ENCODE assay signal across 21 cellular contexts in the genomic region with DNA sequence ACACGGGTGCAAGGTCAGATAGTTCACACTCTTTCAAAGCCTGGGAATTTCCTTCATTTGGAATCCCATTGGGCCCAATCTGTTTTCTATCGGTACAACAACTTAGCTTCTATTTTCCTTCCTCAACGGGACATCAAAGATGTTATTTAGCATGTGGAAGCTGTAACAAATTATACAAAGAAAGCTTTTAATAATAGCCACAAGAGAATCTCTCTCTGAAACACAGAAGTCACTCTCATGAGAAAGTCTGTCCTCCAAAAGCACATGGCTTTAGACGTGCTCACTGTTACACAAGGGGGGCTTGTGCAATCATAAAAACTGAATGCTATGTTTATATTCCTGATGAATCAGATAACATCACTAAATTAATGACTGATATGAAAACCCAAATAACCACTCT. TPM values are rescaled to one million over a fixed set of nuclear protein-coding genes. Genes with fewer than 3 reads are reported as not detected.
DNase-seq lines count a peak whose midpoint lies in the region; ATAC-seq and TF ChIP-seq lines count a peak whose summit lies in the region.
"Had no signal": no experiment of that assay in that cellular context is flagged by ENCODE, and none has a peak within 500 bp of the region (broad histone marks: within the 10 kb centered on the region; RNA-seq: fewer than 3 reads in every experiment).

No MANE protein-coding gene starts in this region.

- intact Hi-C loops in left cardiac atrium (cut with DNase I), result no loop called here
- intact Hi-C loops in sciatic nerve (cut with DNase I), result no loop called here

- H3K4me3 ChIP-seq in HL-60 (replicated peaks; ENCODE audit: insufficient read depth, low read length), result no peak overlapping the region
- H3K4me3 ChIP-seq in brain microvascular endothelial cell (ENCODE audit: low read depth, low read length), result no peak overlapping the region
- H3K4me3 ChIP-seq: colonic mucosa, left lung, psoas muscle had no signal

- H3K4me3 Mint-ChIP-seq in activated naive CD8-positive, alpha-beta T cell treated with anti-CD3 and anti-CD28 coated beads, Interleukin-2, amount 50 U/mL, for 24 hours, result no peak overlapping the region
- H3K4me3 Mint-ChIP-seq: activated CD4-positive, alpha-beta memory T cell treated with anti-CD3 and anti-CD28 coated beads for 36 hours; activated T-cell treated with anti-CD3 and anti-CD28 coated beads, Interleukin-2, amount 50 U/mL, for 72 hours; naive B cell had no signal

- ATAC-seq in left cardiac atrium (peak; percentile 28 to 58), sciatic nerve (peak; percentile 93), GM21529 (IDR thresholded peaks at IDR 0.05; ENCODE audit: unreplicated experiment) (no peak), GM19463 (IDR thresholded peaks at IDR 0.05; ENCODE audit: unreplicated experiment) (no peak)
- no peak for ATAC-seq in activated naive CD8-positive, alpha-beta T cell treated with anti-CD3 and anti-CD28 coated beads, Interleukin-2, amount 50 U/mL, for 24 hours
- ATAC-seq: activated T-cell treated with anti-CD3 and anti-CD28 coated beads, Interleukin-2, amount 50 U/mL, for 72 hours; left lung; PC-3; SK-N-SH treated with all-trans-retinoic acid at 6 μM for 48 hours had no signal

- no peaks in the 10 kb centered on the region for H3K27me3 ChIP-seq in HL-60 (ENCODE audit: insufficient read depth, poor library complexity, severe bottlenecking)
- H3K27me3 ChIP-seq in brain microvascular endothelial cell (replicated peaks), result no peaks in the 10 kb centered on the region
- H3K27me3 ChIP-seq: colonic mucosa, left lung had no signal

- no peak overlapping the region for H3K27ac Mint-ChIP-seq in activated naive CD8-positive, alpha-beta T cell treated with anti-CD3 and anti-CD28 coated beads, Interleukin-2, amount 50 U/mL, for 24 hours
- H3K27ac Mint-ChIP-seq: activated CD4-positive, alpha-beta memory T cell treated with anti-CD3 and anti-CD28 coated beads for 36 hours; activated T-cell treated with anti-CD3 and anti-CD28 coated beads, Interleukin-2, amount 50 U/mL, for 72 hours; naive B cell had no signal

- H3K4me1 Mint-ChIP-seq in activated naive CD8-positive, alpha-beta T cell treated with anti-CD3 and anti-CD28 coated beads, Interleukin-2, amount 50 U/mL, for 24 hours, result no peaks in the 10 kb centered on the region
- H3K4me1 Mint-ChIP-seq: naive B cell had no signal

- peaks cover 17% of the 10 kb centered on the region for H3K9me3 Mint-ChIP-seq in activated naive CD8-positive, alpha-beta T cell treated with anti-CD3 and anti-CD28 coated beads, Interleukin-2, amount 50 U/mL, for 24 hours

- peak; percentile 30 to 77 for DNase-seq in HL-60 (ENCODE audit: low read depth in 1 of 2, low spot score in 1 of 2)
- peak; percentile 29 for DNase-seq in brain microvascular endothelial cell
- no peak for DNase-seq in left cardiac atrium
- no peak for DNase-seq in sciatic nerve (ENCODE audit: low spot score)
- DNase-seq in activated naive CD8-positive, alpha-beta T cell treated with anti-CD3 and anti-CD28 coated beads, Interleukin-2, amount 50 U/mL, for 24 hours, result no peak
- no peak for DNase-seq in stimulated activated CD4-positive, alpha-beta T cell treated with anti-CD3 and anti-CD28 coated beads, Interleukin-4, amount 100 ng/mL, for 24 hours
- DNase-seq: activated CD4-positive, alpha-beta memory T cell treated with anti-CD3 and anti-CD28 coated beads for 36 hours; activated T-cell treated with anti-CD3 and anti-CD28 coated beads, Interleukin-2, amount 50 U/mL, for 72 hours; colonic mucosa; DMS 273 treated with DMSO at 0.1 percent for 48 hours; KG1; left lung; naive B cell; NCI-H187; NCI-H510A treated with DMSO at 0.1 percent for 48 hours; PC-3; psoas muscle had no signal

- no peak for TF ChIP-seq CTCF in HL-60 (IDR thresholded peaks at IDR 0.05; ENCODE audit: insufficient read depth, low read length)
- no peak for TF ChIP-seq CTCF in brain microvascular endothelial cell (IDR thresholded peaks at IDR 0.05; ENCODE audit: low read depth, low read length, missing control alignments)

- no peaks in the 10 kb centered on the region for H3K27me3 Mint-ChIP-seq in activated naive CD8-positive, alpha-beta T cell treated with anti-CD3 and anti-CD28 coated beads, Interleukin-2, amount 50 U/mL, for 24 hours
- H3K27me3 Mint-ChIP-seq: activated CD4-positive, alpha-beta memory T cell treated with anti-CD3 and anti-CD28 coated beads for 36 hours had no signal

- peaks cover 9% of the 10 kb centered on the region for H3K36me3 Mint-ChIP-seq in activated naive CD8-positive, alpha-beta T cell treated with anti-CD3 and anti-CD28 coated beads, Interleukin-2, amount 50 U/mL, for 24 hours (ENCODE audit: low read depth)

- H3K36me3 ChIP-seq in brain microvascular endothelial cell (replicated peaks), result no peaks in the 10 kb centered on the region
- H3K36me3 ChIP-seq: colonic mucosa, left lung had no signal

- H3K27ac ChIP-seq in HL-60 (replicated peaks) (peak overlapping the region; percentile 85), brain microvascular endothelial cell (peak overlapping the region; percentile 96)
- H3K27ac ChIP-seq: colonic mucosa, epithelial cell of prostate, left lung, psoas muscle had no signal

- in situ Hi-C loops in brain microvascular endothelial cell (cut with HindIII; ENCODE audit: low pct_ligation_motif_present, low sequenced_read_pairs), result no loop called here

RNA-seq across cellular contexts. Expression of gene CYSLTR2, which starts 28.9 kb away (rescaled TPM):
- total RNA-seq in left cardiac atrium (1 to 10 TPM; 6.1 to 7.0 TPM), sciatic nerve (1.4 TPM)
- total RNA-seq: PC-3 had no signal

Comparison
In these comparisons a context has a peak if more than half of its experiments do, and no peak if none do; other contexts are left out.
1. DNase-seq: peak in HL-60 (2 of 2) and brain microvascular endothelial cell (single experiment); none in left cardiac atrium (single experiment), sciatic nerve (single experiment), activated naive CD8-positive, alpha-beta T cell treated with anti-CD3 and anti-CD28 coated beads, Interleukin-2, amount 50 U/mL, for 24 hours (single experiment) and stimulated activated CD4-positive, alpha-beta T cell treated with anti-CD3 and anti-CD28 coated beads, Interleukin-4, amount 100 ng/mL, for 24 hours (single experiment).
2. ATAC-seq: peak in left cardiac atrium (2 of 2) and sciatic nerve (single experiment); none in GM21529 (single experiment), activated naive CD8-positive, alpha-beta T cell treated with anti-CD3 and anti-CD28 coated beads, Interleukin-2, amount 50 U/mL, for 24 hours (single experiment) and GM19463 (single experiment).